8 cellular contexts compared by ENCODE assay signal in the genomic region with DNA sequence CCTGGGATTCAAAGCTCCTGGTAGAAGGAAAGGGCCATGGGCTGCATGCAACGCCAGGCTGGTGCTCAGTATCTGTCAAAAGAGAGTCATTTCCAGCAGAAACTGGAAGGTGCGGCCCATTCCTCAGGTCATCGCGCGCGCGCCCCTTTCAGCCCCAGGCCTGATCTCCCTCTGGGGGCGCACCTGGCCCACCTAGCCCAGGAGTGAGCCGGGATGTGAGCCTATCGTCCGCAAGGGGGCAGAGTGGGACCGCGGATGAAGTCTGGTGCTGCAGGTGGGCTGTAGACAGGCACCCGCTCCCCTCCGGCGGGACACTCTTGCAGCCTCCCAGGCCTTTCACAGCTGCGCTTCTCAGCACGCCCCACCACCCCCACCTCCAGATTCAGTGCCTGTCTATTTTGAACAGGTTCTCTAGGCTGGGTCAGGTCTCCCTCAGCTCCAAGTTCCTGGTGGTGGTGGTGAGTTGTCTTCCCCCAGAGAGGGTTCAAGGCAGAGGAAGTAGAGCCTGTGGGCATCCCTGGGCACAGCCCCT. TPM values are rescaled to one million over a fixed set of nuclear protein-coding genes. Genes with fewer than 3 reads are reported as not detected.
DNase-seq lines count a peak whose midpoint lies in the region; ATAC-seq and TF ChIP-seq lines count a peak whose summit lies in the region.

No MANE protein-coding gene starts in this region.

- peak overlapping the region; percentile 94 for H2AK5ac ChIP-seq in neuronal stem cell (ENCODE audit: low read depth, low read length)

- H3K9ac ChIP-seq in PC-3 (ENCODE audit: low read length): no peak overlapping the region
- no peak overlapping the region for H3K9ac ChIP-seq in neuronal stem cell (ENCODE audit: low read depth, low read length, poor library complexity)

- H3K4me3 ChIP-seq in BJ (ENCODE audit: low read depth, low read length): no peak overlapping the region
- peak overlapping the region; percentile 11; the same call in 1 of the 2 replicates for H3K4me3 ChIP-seq in PC-3 (ENCODE audit: low read length)
- no peak overlapping the region for H3K4me3 ChIP-seq in neuronal stem cell (ENCODE audit: low read length in 2 of 2)

- no peak overlapping the region for H4K8ac ChIP-seq in neuronal stem cell (ENCODE audit: low read depth, low read length)

- POLR2A ChIA-PET in BJ (lab: Charles Lee) (no interaction called here), PC-3 (lab: Charles Lee; ENCODE audit: unreplicated experiment) (no interaction called here)

- no peaks in the 10 kb centered on the region for H3K9me3 Mint-ChIP-seq in activated T-cell treated with anti-CD3 and anti-CD28 coated beads, Interleukin-2, amount 50 U/mL, for 24 hours

- H3K4ac ChIP-seq in neuronal stem cell (ENCODE audit: low read length): no peak overlapping the region

- H2BK120ac ChIP-seq in neuronal stem cell (ENCODE audit: low read depth, low read length): peak overlapping the region; percentile 10

- ATAC-seq in GM19351 (IDR thresholded peaks at IDR 0.05; ENCODE audit: unreplicated experiment) (peak; percentile 88), PC-3 (peak; percentile 82)

- no peak overlapping the region for H3K27ac Mint-ChIP-seq in activated T-cell treated with anti-CD3 and anti-CD28 coated beads, Interleukin-2, amount 50 U/mL, for 24 hours

- H3K23ac ChIP-seq in neuronal stem cell (ENCODE audit: low read depth, low read length, poor library complexity): no peak overlapping the region

- H3K4me3 Mint-ChIP-seq in activated T-cell treated with anti-CD3 and anti-CD28 coated beads, Interleukin-2, amount 50 U/mL, for 24 hours: no peak overlapping the region

- H3K9me3 ChIP-seq in PC-3 (ENCODE audit: low read length) (no peaks in the 10 kb centered on the region), neuronal stem cell (replicated peaks in 1 of 2; ENCODE audit: control insufficient read depth in 2 of 2, insufficient read depth in 1 of 2, low read depth in 1 of 2, low read length in 2 of 2) (no peaks in the 10 kb centered on the region)

- CTCF ChIA-PET in BJ (lab: Yijun Ruan, JAX) (interaction anchor here (0.6 to 8.0 kb wide), 31 partner anchors 9 to 362 kb away, joined by 3 to 356 read pairs (median 4); a partner anchor contains a TSS), PC-3 (lab: Charles Lee) (interaction anchor here (0.6 to 2.3 kb wide), 12 partner anchors 36 to 218 kb away, joined by 3 to 14 read pairs (median 5); a partner anchor contains a TSS)

- no TSS peak for BruUV-seq in PC-3 (replicated peaks; lab: Mats Ljungman, UMichigan)

- no peaks in the 10 kb centered on the region for H4K20me1 ChIP-seq in PC-3 (ENCODE audit: low read length)

- H2BK12ac ChIP-seq in neuronal stem cell (ENCODE audit: low read length): no peak overlapping the region

- H4K91ac ChIP-seq in neuronal stem cell (ENCODE audit: low read depth, low read length, poor library complexity): no peak overlapping the region

- H2AFZ ChIP-seq in PC-3 (ENCODE audit: low read length) (peak overlapping the region; percentile 67), neuronal stem cell (ENCODE audit: low read length) (peak overlapping the region; percentile 58)

- peaks cover 10% of the 10 kb centered on the region for H3K4me1 ChIP-seq in PC-3 (ENCODE audit: insufficient read depth, low read length)
- peaks cover 45 to 53% of the 10 kb centered on the region in 2 donors for H3K4me1 ChIP-seq in neuronal stem cell (ENCODE audit: control insufficient read depth in 2 of 2, insufficient read depth in 1 of 2, low read depth in 1 of 2, low read length in 2 of 2)

- no peaks in the 10 kb centered on the region for H3K27me3 Mint-ChIP-seq in activated T-cell treated with anti-CD3 and anti-CD28 coated beads, Interleukin-2, amount 50 U/mL, for 24 hours

- intact Hi-C loops in PC-3 (cut with micrococcal nuclease): loop anchor here (1.0 kb wide), 3 partner anchors 52 to 143 kb away; no protein-coding TSS in a partner anchor

- H3K18ac ChIP-seq in neuronal stem cell (ENCODE audit: low read length): peak overlapping the region; percentile 82

- no peaks in the 10 kb centered on the region for H3F3A ChIP-seq in PC-3 (ENCODE audit: low read length, unreplicated experiment)

- H2BK5ac ChIP-seq in neuronal stem cell (ENCODE audit: low read length): peak overlapping the region; percentile 43

- WGBS in neuronal stem cell (ENCODE audit: extremely low coverage in 2 of 2, insufficient read length in 2 of 2, insufficient replicate concordance in 1 of 2), 2 donors: no CpG with 5 or more reads among the region's 18 CpGs

- H3K4me2 ChIP-seq in PC-3 (ENCODE audit: low read length) (peak overlapping the region; percentile 50), neuronal stem cell (ENCODE audit: insufficient read depth, low read length, poor library complexity, severe bottlenecking) (no peak overlapping the region)

- no peaks in the 10 kb centered on the region for H3K79me1 ChIP-seq in neuronal stem cell (ENCODE audit: low read depth, low read length)

- no peak overlapping the region for H3K14ac ChIP-seq in neuronal stem cell (ENCODE audit: low read length)

- no peaks in the 10 kb centered on the region for H3K9me2 ChIP-seq in PC-3 (replicated peaks; ENCODE audit: low read length)

- no peaks in the 10 kb centered on the region for H3K36me3 ChIP-seq in BJ (ENCODE audit: control insufficient read depth, insufficient read depth, low read length)
- H3K36me3 ChIP-seq in PC-3 (ENCODE audit: low read depth, low read length): no peaks in the 10 kb centered on the region
- no peaks in the 10 kb centered on the region for H3K36me3 ChIP-seq in neuronal stem cell (replicated peaks in 1 of 2; ENCODE audit: control insufficient read depth in 2 of 2, insufficient read depth in 2 of 2, low read length in 2 of 2)

- no peaks in the 10 kb centered on the region for H3K27me3 ChIP-seq in BJ (ENCODE audit: control insufficient read depth, insufficient read depth, low read length)
- no peaks in the 10 kb centered on the region for H3K27me3 ChIP-seq in PC-3 (ENCODE audit: low read length)
- peaks cover 0 to 2% (median 0%) of the 10 kb centered on the region in 3 experiments for H3K27me3 ChIP-seq in neuronal stem cell (ENCODE audit: control insufficient read depth in 3 of 3, insufficient read depth in 3 of 3, low read depth in 1 of 3, low read length in 3 of 3)

- H2BK15ac ChIP-seq in neuronal stem cell (ENCODE audit: low read length): peak overlapping the region; percentile 90

- no peaks in the 10 kb centered on the region for H3K36me3 Mint-ChIP-seq in activated T-cell treated with anti-CD3 and anti-CD28 coated beads, Interleukin-2, amount 50 U/mL, for 24 hours (ENCODE audit: low read depth)

- DNase-seq in BJ (ENCODE audit: low read depth) (no peak), HPDE6-E6E7 (ENCODE audit: extremely low spot score) (peak; percentile 44), PC-3 (peak; percentile 85), fibroblast of gingiva (ENCODE audit: low read depth) (peak; percentile 21), neuronal stem cell (ENCODE audit: low spot score) (peak; percentile 90), superior temporal gyrus (ENCODE audit: extremely low spot score) (peak; percentile 83)
- DNase-seq in activated T-cell treated with anti-CD3 and anti-CD28 coated beads, Interleukin-2, amount 50 U/mL, for 24 hours: peak; percentile 90

- peaks cover 15% of the 10 kb centered on the region for H3K4me1 Mint-ChIP-seq in activated T-cell treated with anti-CD3 and anti-CD28 coated beads, Interleukin-2, amount 50 U/mL, for 24 hours (ENCODE audit: low read depth)

- no peaks in the 10 kb centered on the region for H3K79me2 ChIP-seq in PC-3 (ENCODE audit: low read length)

- TF ChIP-seq CTCF in BJ (IDR thresholded peaks at IDR 0.05; ENCODE audit: insufficient read depth, low read depth, low read length) (peak; percentile 96), PC-3 (conservative IDR thresholded peaks at IDR 0.05; ENCODE audit: low read depth, low read length) (peak; percentile 99)

- no peak overlapping the region for H3K27ac ChIP-seq in PC-3 (ENCODE audit: low read length)
- peak overlapping the region; percentile 95 for H3K27ac ChIP-seq in neuronal stem cell (replicated peaks; ENCODE audit: low read length)

RNA-seq across cellular contexts. Expression of a gene that starts 5.8 kb away (rescaled TPM):
- 1,978 and 2,324 TPM in 2 replicates for polyA plus RNA-seq in BJ (2011; rRNA removed)
- polyA minus RNA-seq in BJ (2011; rRNA and poly(A)+ RNA removed): 601 and 981 TPM in 2 replicates
- 1,539 and 1,807 TPM in 2 replicates for total RNA-seq in PC-3 (2014; rRNA removed)
- polyA plus RNA-seq in neuronal stem cell (2013, experiment 1 of 2): 2,500 TPM
- polyA plus RNA-seq in neuronal stem cell (2013, experiment 2 of 2): 2,467 TPM

RNA-seq across cellular contexts. Expression of a gene that starts 18.2 kb away (rescaled TPM):
- 31.7 and 55.7 TPM in 2 replicates for polyA plus RNA-seq in BJ (2011; rRNA removed)
- polyA minus RNA-seq in BJ (2011; rRNA and poly(A)+ RNA removed): 35.6 and 69.7 TPM in 2 replicates
- 71.3 and 113 TPM in 2 replicates for total RNA-seq in PC-3 (2014; rRNA removed)
- 7.8 TPM for polyA plus RNA-seq in neuronal stem cell (2013, experiment 1 of 2)
- 7.4 TPM for polyA plus RNA-seq in neuronal stem cell (2013, experiment 2 of 2)

RNA-seq across cellular contexts. Expression of a gene that starts 26.6 kb away (rescaled TPM):
- 10.7 and 16.5 TPM in 2 replicates for polyA plus RNA-seq in BJ (2011; rRNA removed)
- polyA minus RNA-seq in BJ (2011; rRNA and poly(A)+ RNA removed): 7.0 and 8.8 TPM in 2 replicates
- total RNA-seq in PC-3 (2014; rRNA removed): 22.1 and 23.4 TPM in 2 replicates
- 18.1 TPM for polyA plus RNA-seq in neuronal stem cell (2013, experiment 1 of 2)
- 16.4 TPM for polyA plus RNA-seq in neuronal stem cell (2013, experiment 2 of 2)

RNA-seq across cellular contexts. Expression of a gene that starts 27.7 kb away (rescaled TPM):
- 53.6 and 61.1 TPM in 2 replicates for polyA plus RNA-seq in BJ (2011; rRNA removed)
- 24.5 and 35.5 TPM in 2 replicates for polyA minus RNA-seq in BJ (2011; rRNA and poly(A)+ RNA removed)
- total RNA-seq in PC-3 (2014; rRNA removed): 49.6 and 53.8 TPM in 2 replicates
- 4.3 TPM for polyA plus RNA-seq in neuronal stem cell (2013, experiment 1 of 2)
- polyA plus RNA-seq in neuronal stem cell (2013, experiment 2 of 2): 4.5 TPM

RNA-seq across cellular contexts. Expression of a gene that starts 34.3 kb away (rescaled TPM):
- polyA plus RNA-seq in BJ (2011; rRNA removed): 55.9 and 88.7 TPM in 2 replicates
- polyA minus RNA-seq in BJ (2011; rRNA and poly(A)+ RNA removed): 44.2 and 76.7 TPM in 2 replicates
- 45.8 and 59.1 TPM in 2 replicates for total RNA-seq in PC-3 (2014; rRNA removed)
- polyA plus RNA-seq in neuronal stem cell (2013, experiment 1 of 2): 68.8 TPM
- 66.4 TPM for polyA plus RNA-seq in neuronal stem cell (2013, experiment 2 of 2)
